14 cellular contexts compared by ENCODE assay signal in the genomic region with DNA sequence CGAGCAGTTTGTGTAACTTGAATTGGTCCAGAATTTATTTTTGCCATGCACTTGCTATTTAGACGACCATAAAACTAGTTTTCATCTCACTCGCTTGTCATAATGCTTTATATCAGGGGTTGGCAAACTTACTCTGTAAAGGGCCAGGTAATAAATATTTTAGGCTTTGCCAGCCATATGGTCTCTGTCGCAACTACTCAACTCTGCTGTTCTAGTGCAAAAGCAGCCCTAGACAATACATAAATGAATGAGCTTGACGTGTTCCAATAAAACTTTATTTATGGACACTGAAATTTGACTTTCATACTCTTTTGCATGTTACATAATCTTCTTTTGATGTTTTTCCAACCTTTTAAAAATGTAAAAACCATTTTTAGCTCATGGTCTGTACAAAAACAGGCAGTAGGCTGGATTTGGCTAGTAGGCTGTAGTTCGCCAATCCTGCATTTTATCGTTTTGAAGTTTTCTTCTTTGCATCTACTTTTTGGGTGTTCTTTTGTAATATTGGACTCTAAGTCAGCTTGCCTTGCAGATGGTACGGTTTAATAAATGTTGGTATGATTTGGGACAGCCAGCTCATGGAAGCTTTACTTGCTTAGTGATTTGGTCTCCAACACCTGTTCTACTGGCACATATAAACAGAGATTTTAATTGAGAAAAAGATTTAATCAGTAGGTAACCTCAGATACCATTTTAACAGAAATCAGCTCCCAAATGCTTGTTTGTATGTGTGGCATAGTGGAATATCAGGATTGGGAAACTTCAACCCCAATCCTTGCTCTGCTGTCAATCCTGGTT. TPM values are rescaled to one million over a fixed set of nuclear protein-coding genes. Genes with fewer than 3 reads are reported as not detected.
"Had no signal": no experiment of that assay in that cellular context is flagged by ENCODE, and none has a peak within 500 bp of the region (broad histone marks: within the 10 kb centered on the region; RNA-seq: fewer than 3 reads in every experiment).

No MANE protein-coding gene starts in this region.

- ATAC-seq: activated CD4-positive, CD25-positive, alpha-beta regulatory T cell treated with anti-CD3 and anti-CD28 coated beads, Interleukin-2, amount 50 U/mL, for 24 hours had no signal

- H3K27me3 ChIP-seq: esophagus muscularis mucosa, pancreas, tibial nerve had no signal

- H3K9me3 ChIP-seq: esophagus muscularis mucosa, pancreas had no signal

- H3K4me3 ChIP-seq: esophagus muscularis mucosa, pancreas, tibial nerve had no signal

- H3K27ac ChIP-seq: esophagus muscularis mucosa, pancreas, tibial nerve had no signal

- DNase-seq: activated CD4-positive, alpha-beta T cell treated with anti-CD3 and anti-CD28 coated beads, Interleukin-2, amount 50 U/mL, for 4 hours; activated naive CD8-positive, alpha-beta T cell treated with anti-CD3 and anti-CD28 coated beads, Interleukin-2, amount 10 ng/mL, durations not matched to agents 7 days and 5 days; activated T-cell treated with anti-CD3 and anti-CD28 coated beads, Interleukin-2, amount 50 U/mL, for 48 hours; aorta; foreskin fibroblast; nephron progenitor cell; pancreas; retina had no signal

- H3K36me3 ChIP-seq: pancreas had no signal

RNA-seq across cellular contexts. Expression of gene PAX4, which starts 59.7 kb away (rescaled TPM):
- total RNA-seq: activated naive CD8-positive, alpha-beta T cell treated with anti-CD3 and anti-CD28 coated beads, Interleukin-2, amount 10 ng/mL, durations not matched to agents 7 days and 5 days; aorta; bronchial epithelial cell; esophagus muscularis mucosa; skeletal muscle tissue; T-helper 2 cell treated with Interferon-gamma antibody and Interleukin-4, amounts not matched to agents 100 ng/mL and 5 ng/mL, for 36 hours; tibial nerve had no signal
- polyA plus RNA-seq: aorta had no signal
